ENCODE assay signal across 8 cellular contexts in the genomic region with DNA sequence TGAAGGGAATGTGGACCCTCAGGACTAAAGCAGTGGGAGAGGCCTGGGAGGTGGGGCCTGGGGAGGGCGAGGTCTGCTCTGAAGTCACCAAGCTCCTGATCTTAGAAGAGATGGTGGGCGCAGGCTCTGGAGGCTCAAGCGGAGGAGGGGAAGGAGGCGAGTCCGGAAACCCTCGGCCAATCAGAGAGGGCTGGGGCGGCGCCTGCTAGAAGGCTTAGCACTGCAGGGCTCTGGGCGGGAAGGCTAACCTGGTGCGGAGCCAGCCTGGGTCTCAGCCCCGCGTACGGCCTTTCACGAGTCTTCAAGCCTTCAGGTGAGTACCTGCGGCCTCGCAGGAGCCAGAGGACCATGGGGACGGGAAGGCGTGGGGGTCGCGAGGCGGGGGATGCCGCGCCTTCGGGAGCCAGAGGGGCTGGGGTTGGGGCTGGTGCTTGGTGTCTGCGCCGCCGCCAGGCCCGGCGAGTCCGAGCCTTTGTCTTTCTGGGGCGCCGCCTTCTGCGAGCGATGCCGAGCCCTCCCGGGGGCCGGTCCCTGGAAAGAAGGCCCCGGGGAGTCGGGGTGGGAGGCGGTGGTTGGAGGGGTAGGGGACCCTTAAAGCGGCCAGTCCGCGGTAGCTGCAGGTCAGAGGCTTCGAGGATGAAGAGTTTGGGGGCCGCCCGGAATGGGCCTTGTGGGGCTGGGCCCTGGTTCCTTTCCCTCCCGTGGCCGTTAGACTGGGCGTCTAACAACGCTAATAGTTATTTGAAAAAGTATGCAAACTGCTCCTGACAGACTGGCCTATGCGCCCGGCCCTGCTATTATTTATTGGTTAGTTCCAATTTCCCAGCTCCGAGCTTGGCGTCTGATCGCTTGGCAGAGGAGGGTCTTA. TPM values are rescaled to one million over a fixed set of nuclear protein-coding genes. Genes with fewer than 3 reads are reported as not detected.
DNase-seq lines count a peak whose midpoint lies in the region; ATAC-seq and TF ChIP-seq lines count a peak whose summit lies in the region.
"Not testable (repeated sequence)": the region's sequence is repeated elsewhere in the genome, so short reads cannot be mapped to it uniquely, and the experiment has no call there.

A gene (plus strand): TSS at position 217 of the 868 bp plus-strand sequence.

- not testable (repeated sequence) for H3K27ac Mint-ChIP-seq in CD4-positive, CD25-positive, alpha-beta regulatory T cell; activated T-helper 17 cell treated with anti-CD3 and anti-CD28 coated beads, Interleukin-2, amount 50 U/mL, for 72 hours; neural crest cell (ENCODE audit: unreplicated experiment)

- not testable (repeated sequence) for H3K4me3 ChIP-seq in CD4-positive, CD25-positive, alpha-beta regulatory T cell (ENCODE audit: low read depth, low read length)

- not testable (repeated sequence) for H3K36me3 ChIP-seq in CD4-positive, CD25-positive, alpha-beta regulatory T cell (ENCODE audit: control insufficient read depth, insufficient read depth, low read length)

- H3K36me3 Mint-ChIP-seq in CD4-positive, CD25-positive, alpha-beta regulatory T cell; activated T-helper 17 cell treated with anti-CD3 and anti-CD28 coated beads, Interleukin-2, amount 50 U/mL, for 72 hours (ENCODE audit: low read depth); neural crest cell (ENCODE audit: low read depth): not testable (repeated sequence)

- H3K4me1 ChIP-seq in CD4-positive, CD25-positive, alpha-beta regulatory T cell (ENCODE audit: control insufficient read depth, insufficient read depth, low read length, poor library complexity, severe bottlenecking): not testable (repeated sequence)

- not testable (repeated sequence) for H3K4me1 Mint-ChIP-seq in CD4-positive, CD25-positive, alpha-beta regulatory T cell; activated T-helper 17 cell treated with anti-CD3 and anti-CD28 coated beads, Interleukin-2, amount 50 U/mL, for 72 hours; neural crest cell

- not testable (repeated sequence) for DNase-seq in CD4-positive, CD25-positive, alpha-beta regulatory T cell; Right ventricle myocardium superior; neural crest cell (ENCODE audit: low read depth, low spot score)

- not testable (repeated sequence) for H3K27me3 Mint-ChIP-seq in CD4-positive, CD25-positive, alpha-beta regulatory T cell; activated T-helper 17 cell treated with anti-CD3 and anti-CD28 coated beads, Interleukin-2, amount 50 U/mL, for 72 hours; neural crest cell (ENCODE audit: low read depth)

- intact Hi-C loops in Right ventricle myocardium superior (cut with DNase I): not testable (repeated sequence)

- H3K4me3 Mint-ChIP-seq in CD4-positive, CD25-positive, alpha-beta regulatory T cell; activated T-helper 17 cell treated with anti-CD3 and anti-CD28 coated beads, Interleukin-2, amount 50 U/mL, for 72 hours; neural crest cell: not testable (repeated sequence)

- H3K9me3 ChIP-seq in CD4-positive, CD25-positive, alpha-beta regulatory T cell (ENCODE audit: control insufficient read depth in 2 of 2, low read length in 2 of 2): not testable (repeated sequence)

- not testable (repeated sequence) for H3K27ac ChIP-seq in CD4-positive, CD25-positive, alpha-beta regulatory T cell (ENCODE audit: insufficient read depth, low read length, poor library complexity, severe bottlenecking)

- not testable (repeated sequence) for H3K27me3 ChIP-seq in CD4-positive, CD25-positive, alpha-beta regulatory T cell (ENCODE audit: control insufficient read depth, insufficient read depth, low read length)

- not testable (repeated sequence) for TF ChIP-seq CTCF in neural crest cell (conservative IDR thresholded peaks at IDR 0.05)

- not testable (repeated sequence) for H3K9me3 Mint-ChIP-seq in CD4-positive, CD25-positive, alpha-beta regulatory T cell; activated T-helper 17 cell treated with anti-CD3 and anti-CD28 coated beads, Interleukin-2, amount 50 U/mL, for 72 hours; neural crest cell

- peak; percentile 95 to 98 for ATAC-seq in CD4-positive, CD25-positive, alpha-beta regulatory T cell (ENCODE audit: low read depth in 2 of 2)
- ATAC-seq in GM19324 (IDR thresholded peaks at IDR 0.05; ENCODE audit: low FRiP score, unreplicated experiment) (peak; percentile 91), GM21825 (IDR thresholded peaks at IDR 0.05; ENCODE audit: unreplicated experiment) (peak; percentile 98), HG03060 (IDR thresholded peaks at IDR 0.05; ENCODE audit: low read depth, unreplicated experiment) (peak; percentile 96), HG03571 (IDR thresholded peaks at IDR 0.05; ENCODE audit: unreplicated experiment) (peak; percentile 98), Right ventricle myocardium superior (ENCODE audit: poor library complexity) (peak; percentile 92)
- peak; percentile 100 for ATAC-seq in activated T-helper 17 cell treated with anti-CD3 and anti-CD28 coated beads, Interleukin-2, amount 50 U/mL, for 72 hours (replicated peaks)

RNA-seq across cellular contexts. Expression of the gene that starts here (rescaled TPM):
- 6.3 TPM for total RNA-seq in CD4-positive, CD25-positive, alpha-beta regulatory T cell
- 10 to 100 TPM; 11.7 to 14.7 (median 13.1) TPM for polyA plus RNA-seq in CD4-positive, CD25-positive, alpha-beta regulatory T cell
- total RNA-seq in activated T-helper 17 cell treated with anti-CD3 and anti-CD28 coated beads, Interleukin-2, amount 50 U/mL, for 72 hours: 10 to 100 TPM in 1 of 2 donors, 1 to 10 TPM in 1; 9.0 to 11.1 TPM
- total RNA-seq in Right ventricle myocardium superior (0.43 TPM), neural crest cell (36.8 and 40.7 TPM in 2 replicates)

Comparison
In these comparisons a context has a peak if more than half of its experiments do, and no peak if none do; other contexts are left out.
1. Peak in ATAC-seq in Right ventricle myocardium superior; RNA of the gene not detected or under 1 TPM.